ENCODE assay signal across 16 cellular contexts in the genomic region with DNA sequence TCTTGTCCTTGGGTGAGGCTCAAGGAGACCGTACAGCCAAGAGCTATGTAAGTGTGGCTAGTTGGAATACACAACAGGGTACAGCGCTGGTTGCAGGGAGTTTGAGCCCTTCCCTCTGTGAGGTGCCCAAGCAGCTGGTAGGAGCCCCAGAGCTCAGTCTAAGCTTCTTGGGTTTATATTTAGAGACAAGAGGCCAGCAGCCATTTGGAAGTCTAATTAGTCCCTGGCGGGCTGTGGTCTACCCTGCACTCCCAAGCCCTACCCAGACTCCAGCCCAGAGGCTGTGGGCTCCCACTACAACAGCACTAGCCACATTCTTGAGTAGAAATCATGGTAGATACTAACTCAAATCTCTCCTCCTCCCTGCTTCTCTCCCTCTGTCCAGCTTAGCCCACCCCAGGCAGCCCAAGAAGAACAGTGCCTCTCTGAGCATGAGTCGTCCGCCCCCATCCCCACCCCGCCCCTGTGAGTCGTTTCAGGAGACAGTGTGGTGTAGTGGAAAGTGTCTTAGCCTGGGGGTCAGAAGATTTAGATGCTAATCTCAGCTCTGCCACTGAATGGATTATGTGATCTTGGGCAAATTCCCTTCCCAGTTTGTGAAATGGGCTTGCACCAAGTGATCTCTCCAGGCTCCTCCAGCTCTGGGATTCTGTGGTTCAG. TPM values are rescaled to one million over a fixed set of nuclear protein-coding genes. Genes with fewer than 3 reads are reported as not detected.
DNase-seq lines count a peak whose midpoint lies in the region; ATAC-seq, FAIRE-seq and TF ChIP-seq lines count a peak whose summit lies in the region.
"Had no signal": no experiment of that assay in that cellular context is flagged by ENCODE, and none has a peak within 500 bp of the region (broad histone marks: within the 10 kb centered on the region; RNA-seq: fewer than 3 reads in every experiment).

No MANE protein-coding gene starts in this region.

- no peaks in the 10 kb centered on the region for H3K9me3 Mint-ChIP-seq in stimulated activated memory B cell treated with anti-CD40 and anti-IgM and Interleukin-4, amounts not matched to agents 10 μg/mL and 1 μg/mL and 100 μg/mL, for 72 hours
- H3K9me3 Mint-ChIP-seq: immature natural killer cell had no signal

- no peaks in the 10 kb centered on the region for H3K27me3 ChIP-seq in MG63
- H3K27me3 ChIP-seq in bronchial epithelial cell (ENCODE audit: control insufficient read depth, insufficient read depth, low read length) = no peaks in the 10 kb centered on the region
- H3K27me3 ChIP-seq: SJSA1, transverse colon had no signal

- peak; percentile 21 to 31 for DNase-seq in activated CD4-positive, alpha-beta T cell treated with anti-CD3 and anti-CD28 coated beads, Interleukin-2, amount 50 U/mL, for 48 hours
- no peak for DNase-seq in activated CD4-positive, alpha-beta T cell treated with anti-CD3 and anti-CD28 coated beads, Interleukin-2, amount 50 U/mL, for 1 hour
- DNase-seq in MG63 (peak; percentile 51), bronchial epithelial cell (ENCODE audit: low read depth) (peak; percentile 38), RPMI8226 (no peak), NCI-H2107 treated with DMSO at 0.1 percent for 48 hours (lab: John Stamatoyannopoulos, UW; ENCODE audit: unreplicated experiment) (no peak)
- peak; percentile 27 to 41 for DNase-seq in stimulated activated CD8-positive, alpha-beta memory T cell treated with anti-CD3 and anti-CD28 coated beads, Interleukin-15, amount 100 ng/mL, for 48 hours (ENCODE audit: low read depth in 2 of 2)
- DNase-seq: activated gamma-delta T cell treated with Interleukin-2 at 50 U/mL for 16 hours, immature natural killer cell, NCI-H1436, NCI-H526 treated with DMSO at 0.1 percent for 48 hours, transverse colon had no signal

- peaks cover 12% of the 10 kb centered on the region for H3K4me1 Mint-ChIP-seq in stimulated activated memory B cell treated with anti-CD40 and anti-IgM and Interleukin-4, amounts not matched to agents 10 μg/mL and 1 μg/mL and 100 μg/mL, for 72 hours

- no peaks in the 10 kb centered on the region for H3K27me3 Mint-ChIP-seq in stimulated activated memory B cell treated with anti-CD40 and anti-IgM and Interleukin-4, amounts not matched to agents 10 μg/mL and 1 μg/mL and 100 μg/mL, for 72 hours

- peaks cover 29% of the 10 kb centered on the region for H3K36me3 ChIP-seq in MG63
- H3K36me3 ChIP-seq in bronchial epithelial cell (ENCODE audit: control insufficient read depth, insufficient read depth, low read length) = peaks cover 16% of the 10 kb centered on the region
- H3K36me3 ChIP-seq: prostate gland had no signal

- no peak for ATAC-seq in stimulated activated memory B cell treated with anti-CD40 and anti-IgM and Interleukin-4, amounts not matched to agents 10 μg/mL and 1 μg/mL and 100 μg/mL, for 72 hours

- no peak overlapping the region for H3K4me3 Mint-ChIP-seq in stimulated activated memory B cell treated with anti-CD40 and anti-IgM and Interleukin-4, amounts not matched to agents 10 μg/mL and 1 μg/mL and 100 μg/mL, for 72 hours
- H3K4me3 Mint-ChIP-seq: immature natural killer cell had no signal

- TF ChIP-seq CTCF in bronchial epithelial cell (IDR thresholded peaks at IDR 0.05; ENCODE audit: insufficient read depth, low read length, severe bottlenecking) = no peak

- peaks cover 41% of the 10 kb centered on the region for H3K36me3 Mint-ChIP-seq in stimulated activated memory B cell treated with anti-CD40 and anti-IgM and Interleukin-4, amounts not matched to agents 10 μg/mL and 1 μg/mL and 100 μg/mL, for 72 hours

- no peaks in the 10 kb centered on the region for H3K9me3 ChIP-seq in MG63
- H3K9me3 ChIP-seq: prostate gland, SJSA1, transverse colon had no signal

- H3K4me3 ChIP-seq in MG63 (no peak overlapping the region), bronchial epithelial cell (ENCODE audit: low read depth, low read length) (no peak overlapping the region)
- H3K4me3 ChIP-seq: prostate gland, SJSA1, transverse colon had no signal

- no peak overlapping the region for H3K27ac Mint-ChIP-seq in stimulated activated memory B cell treated with anti-CD40 and anti-IgM and Interleukin-4, amounts not matched to agents 10 μg/mL and 1 μg/mL and 100 μg/mL, for 72 hours

- no peak for FAIRE-seq in bronchial epithelial cell (lab: Jason Lieb, UNC)
- FAIRE-seq: A204.1 had no signal

RNA-seq across cellular contexts. Expression of gene EIF2S2, which starts 37.8 kb away (rescaled TPM):
- total RNA-seq in MG63 (2014; rRNA removed; shearing (Covaris generic); ENCODE audit: low replicate concordance) = 198 and 276 TPM in 2 replicates
- total RNA-seq in bronchial epithelial cell = 129 and 171 TPM in 2 replicates

Comparison
In these comparisons a context has a peak if more than half of its experiments do, and no peak if none do; other contexts are left out.
1. DNase-seq: peak in activated CD4-positive, alpha-beta T cell treated with anti-CD3 and anti-CD28 coated beads, Interleukin-2, amount 50 U/mL, for 48 hours (2 of 2), MG63 (single experiment), bronchial epithelial cell (single experiment) and stimulated activated CD8-positive, alpha-beta memory T cell treated with anti-CD3 and anti-CD28 coated beads, Interleukin-15, amount 100 ng/mL, for 48 hours (2 of 2); none in activated CD4-positive, alpha-beta T cell treated with anti-CD3 and anti-CD28 coated beads, Interleukin-2, amount 50 U/mL, for 1 hour (single experiment), RPMI8226 (single experiment) and NCI-H2107 treated with DMSO at 0.1 percent for 48 hours (single experiment).